ENCODE assay signal across 8 cellular contexts in the genomic region with DNA sequence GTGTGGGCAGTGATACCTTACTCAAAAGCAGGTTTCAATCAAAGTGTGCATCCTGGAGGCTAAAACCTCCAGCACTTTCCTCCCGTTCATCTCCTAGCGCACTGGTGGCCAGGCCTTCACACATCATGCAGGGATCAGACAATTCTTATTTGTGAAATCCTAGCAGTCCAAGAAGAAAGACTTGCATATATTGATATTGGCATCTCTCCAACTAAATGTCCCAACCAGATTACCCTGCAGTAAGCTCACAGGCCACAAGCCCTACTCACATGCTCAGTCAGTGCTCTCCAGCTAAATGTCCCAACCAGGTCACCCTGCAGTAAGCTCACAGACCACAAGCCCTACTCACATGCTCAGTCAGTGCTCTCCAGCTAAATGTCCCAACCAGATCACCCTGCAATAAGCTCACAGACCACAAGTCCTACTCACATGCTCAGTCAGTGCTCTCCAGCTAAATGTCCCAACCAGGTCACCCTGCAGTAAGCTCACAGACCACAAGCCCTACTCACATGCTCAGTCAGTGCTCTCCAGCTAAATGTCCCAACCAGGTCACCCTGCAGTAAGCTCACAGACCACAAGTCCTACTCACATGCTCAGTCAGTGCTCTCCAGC.
DNase-seq lines count a peak whose midpoint lies in the region; ATAC-seq, FAIRE-seq and TF ChIP-seq lines count a peak whose summit lies in the region.
"Not testable (repeated sequence)": the region's sequence is repeated elsewhere in the genome, so short reads cannot be mapped to it uniquely, and the experiment has no call there.

No MANE protein-coding gene starts in this region.

- H2BK20ac ChIP-seq in IMR-90 (ENCODE audit: low read depth, low read length): not testable (repeated sequence)

- not testable (repeated sequence) for H4K91ac ChIP-seq in IMR-90 (ENCODE audit: insufficient read depth, low read depth, low read length); mesenchymal stem cell (ENCODE audit: low read length)

- H3K27me3 ChIP-seq in CD8-positive, alpha-beta T cell (ENCODE audit: insufficient read depth, low read length); IMR-90 (ENCODE audit: control insufficient read depth, insufficient read depth, low read length); GM12878 (replicated peaks in 1 of 2; ENCODE audit: control insufficient read depth in 2 of 2, insufficient read depth in 2 of 2, low read length in 1 of 2); mesenchymal stem cell (ENCODE audit: control insufficient read depth in 1 of 2, insufficient read depth in 1 of 2, low read length in 2 of 2): not testable (repeated sequence)

- RAD21 ChIA-PET in GM12878 (lab: Charles Lee; ENCODE audit: unreplicated experiment): interaction anchor here (2.7 to 3.1 kb wide), 2 partner anchors 28 to 55 kb away, joined by 10 to 16 read pairs; no protein-coding TSS in a partner anchor

- H3K9ac ChIP-seq in IMR-90 (ENCODE audit: low read depth, low read length); GM12878 (ENCODE audit: control insufficient read depth, insufficient read depth, low read length); mesenchymal stem cell (ENCODE audit: low read length): not testable (repeated sequence)

- H3K36me3 Mint-ChIP-seq in CD8-positive, alpha-beta T cell: peaks cover 54% of the 10 kb centered on the region
- peaks cover 41% of the 10 kb centered on the region for H3K36me3 Mint-ChIP-seq in activated CD4-positive, alpha-beta memory T cell treated with anti-CD3 and anti-CD28 coated beads, Interleukin-2, amount 10 ng/mL, durations not matched to agents 7 days and 5 days (ENCODE audit: low read depth)
- peaks cover 57% of the 10 kb centered on the region for H3K36me3 Mint-ChIP-seq in stimulated activated naive CD8-positive, alpha-beta T cell treated with anti-CD3 and anti-CD28 coated beads, Interleukin-15, Interleukin-2, amounts not matched to agents 100 ng/mL and 50 ng/mL, for 24 hours (ENCODE audit: low read depth)

- TF ChIP-seq EP300 in GM12878 (IDR thresholded peaks at IDR 0.05; ENCODE audit: borderline replicate concordance in 1 of 2, control insufficient read depth in 1 of 2, low read depth in 2 of 2, low read length in 2 of 2): not testable (repeated sequence)

- H3K27ac ChIP-seq in CD8-positive, alpha-beta T cell (ENCODE audit: low read depth, low read length); IMR-90 (ENCODE audit: insufficient read depth, low read length); mesenchymal stem cell (ENCODE audit: low read length, poor library complexity, severe bottlenecking): not testable (repeated sequence)
- H3K27ac ChIP-seq in GM12878 (ENCODE audit: control insufficient read depth, insufficient read depth): peak overlapping the region; percentile 36; the same call in 1 of the 2 replicates

- not testable (repeated sequence) for H3K9me3 Mint-ChIP-seq in CD8-positive, alpha-beta T cell; activated CD4-positive, alpha-beta memory T cell treated with anti-CD3 and anti-CD28 coated beads, Interleukin-2, amount 10 ng/mL, durations not matched to agents 7 days and 5 days; stimulated activated naive CD8-positive, alpha-beta T cell treated with anti-CD3 and anti-CD28 coated beads, Interleukin-15, Interleukin-2, amounts not matched to agents 100 ng/mL and 50 ng/mL, for 24 hours

- H2AK5ac ChIP-seq in IMR-90 (ENCODE audit: low read depth, low read length); mesenchymal stem cell (ENCODE audit: low read length, severe bottlenecking): not testable (repeated sequence)

- not testable (repeated sequence) for H3K9me1 ChIP-seq in IMR-90 (ENCODE audit: insufficient read depth, low read length)

- H2AK9ac ChIP-seq in IMR-90 (replicated peaks; ENCODE audit: low read depth, low read length, poor library complexity): not testable (repeated sequence)

- not testable (repeated sequence) for ATAC-seq in CD8-positive, alpha-beta T cell; IMR-90 (ENCODE audit: low read depth); GM12878

- intact Hi-C loops in CD8-positive, alpha-beta T cell (cut with DNase I, micrococcal nuclease); IMR-90 (cut with micrococcal nuclease); GM12878 (cut with micrococcal nuclease; ENCODE audit: unreplicated experiment): not testable (repeated sequence)

- H3K4ac ChIP-seq in IMR-90 (ENCODE audit: low read depth, low read length); mesenchymal stem cell (ENCODE audit: low read depth in 1 of 2, low read length in 2 of 2): not testable (repeated sequence)

- H3K27ac Mint-ChIP-seq in CD8-positive, alpha-beta T cell: peak overlapping the region; percentile 3
- H3K27ac Mint-ChIP-seq in activated CD4-positive, alpha-beta memory T cell treated with anti-CD3 and anti-CD28 coated beads, Interleukin-2, amount 10 ng/mL, durations not matched to agents 7 days and 5 days: peak overlapping the region; percentile 50
- peak overlapping the region; percentile 38 for H3K27ac Mint-ChIP-seq in stimulated activated naive CD8-positive, alpha-beta T cell treated with anti-CD3 and anti-CD28 coated beads, Interleukin-15, Interleukin-2, amounts not matched to agents 100 ng/mL and 50 ng/mL, for 24 hours

- H2BK12ac ChIP-seq in mesenchymal stem cell (ENCODE audit: low read length in 2 of 2): not testable (repeated sequence)

- not testable (repeated sequence) for H3K79me2 ChIP-seq in GM12878 (ENCODE audit: control insufficient read depth, insufficient read depth, low read length)

- not testable (repeated sequence) for H3K4me2 ChIP-seq in IMR-90 (ENCODE audit: low read depth, low read length); GM12878 (ENCODE audit: control insufficient read depth, insufficient read depth); mesenchymal stem cell (ENCODE audit: low read length, poor library complexity, severe bottlenecking)

- H4K20me1 ChIP-seq in IMR-90 (ENCODE audit: insufficient read depth, low read length); GM12878 (ENCODE audit: control insufficient read depth, insufficient read depth): not testable (repeated sequence)

- H2BK5ac ChIP-seq in IMR-90 (ENCODE audit: low read depth, low read length, poor library complexity, severe bottlenecking); mesenchymal stem cell (ENCODE audit: low read depth, low read length, poor library complexity, severe bottlenecking): not testable (repeated sequence)

- not testable (repeated sequence) for H3K79me1 ChIP-seq in IMR-90 (ENCODE audit: low read depth in 1 of 2, low read length in 2 of 2); mesenchymal stem cell (replicated peaks; ENCODE audit: low read length, poor library complexity, severe bottlenecking)

- FAIRE-seq in GM12878 (lab: Jason Lieb, UNC): not testable (repeated sequence)

- in situ Hi-C loops in IMR-90 (cut with MboI; ENCODE audit: low sequenced_read_pairs); GM12878 (cut with MboI): not testable (repeated sequence)

- not testable (repeated sequence) for H3K4me1 ChIP-seq in CD8-positive, alpha-beta T cell (ENCODE audit: insufficient read depth, low read length); IMR-90 (ENCODE audit: control insufficient read depth, insufficient read depth, low read length); mesenchymal stem cell (ENCODE audit: control insufficient read depth, insufficient read depth, low read depth, low read length)
- peaks cover 30% of the 10 kb centered on the region for H3K4me1 ChIP-seq in GM12878 (ENCODE audit: control insufficient read depth, insufficient read depth, low read length)

- not testable (repeated sequence) for H2AFZ ChIP-seq in IMR-90 (replicated peaks; ENCODE audit: low read length, poor library complexity); GM12878 (ENCODE audit: control insufficient read depth, low read depth, low read length); mesenchymal stem cell (ENCODE audit: low read depth, low read length)

- H2BK15ac ChIP-seq in IMR-90 (ENCODE audit: low read depth, low read length); mesenchymal stem cell (ENCODE audit: low read depth, poor library complexity, severe bottlenecking): not testable (repeated sequence)

- not testable (repeated sequence) for H3K14ac ChIP-seq in IMR-90 (replicated peaks; ENCODE audit: low read depth, low read length); mesenchymal stem cell (ENCODE audit: low read length in 2 of 2)

- not testable (repeated sequence) for TF ChIP-seq POLR2A in IMR-90 (IDR thresholded peaks at IDR 0.05; ENCODE audit: low read depth, low read length); GM12878 (IDR thresholded peaks at IDR 0.05; ENCODE audit: low read depth, low read length)

- H2BK120ac ChIP-seq in IMR-90 (ENCODE audit: low read depth, low read length); mesenchymal stem cell (ENCODE audit: low read depth, low read length): not testable (repeated sequence)

- not testable (repeated sequence) for TF ChIP-seq RAD21 in IMR-90 (IDR thresholded peaks at IDR 0.05; ENCODE audit: low read length); GM12878 (IDR thresholded peaks at IDR 0.05; ENCODE audit: insufficient read depth, low read depth, low read length)

- POLR2A ChIA-PET in CD8-positive, alpha-beta T cell (lab: Charles Lee); IMR-90 (lab: Charles Lee; ENCODE audit: unreplicated experiment); activated CD4-positive, alpha-beta memory T cell treated with anti-CD3 and anti-CD28 coated beads, Interleukin-2, amount 10 ng/mL, durations not matched to agents 7 days and 5 days (lab: Charles Lee); GM12878 (lab: Charles Lee): not testable (repeated sequence)

- dilution Hi-C loops in IMR-90 (cut with HindIII; ENCODE audit: low sequenced_read_pairs, unreplicated experiment): not testable (repeated sequence)

- not testable (repeated sequence) for H3K18ac ChIP-seq in IMR-90 (ENCODE audit: low read depth, low read length)
- peak overlapping the region; percentile 56 to 63 for H3K18ac ChIP-seq in mesenchymal stem cell (ENCODE audit: low read depth in 1 of 2, low read length in 2 of 2)

- H3K27me3 Mint-ChIP-seq in CD8-positive, alpha-beta T cell (ENCODE audit: low read depth); activated CD4-positive, alpha-beta memory T cell treated with anti-CD3 and anti-CD28 coated beads, Interleukin-2, amount 10 ng/mL, durations not matched to agents 7 days and 5 days; stimulated activated naive CD8-positive, alpha-beta T cell treated with anti-CD3 and anti-CD28 coated beads, Interleukin-15, Interleukin-2, amounts not matched to agents 100 ng/mL and 50 ng/mL, for 24 hours: not testable (repeated sequence)

- H3K4me1 Mint-ChIP-seq in CD8-positive, alpha-beta T cell (ENCODE audit: low read depth): not testable (repeated sequence)
- H3K4me1 Mint-ChIP-seq in activated CD4-positive, alpha-beta memory T cell treated with anti-CD3 and anti-CD28 coated beads, Interleukin-2, amount 10 ng/mL, durations not matched to agents 7 days and 5 days: peaks cover 50% of the 10 kb centered on the region
- H3K4me1 Mint-ChIP-seq in stimulated activated naive CD8-positive, alpha-beta T cell treated with anti-CD3 and anti-CD28 coated beads, Interleukin-15, Interleukin-2, amounts not matched to agents 100 ng/mL and 50 ng/mL, for 24 hours (ENCODE audit: low read depth): peaks cover 32% of the 10 kb centered on the region

- H3K4me3 Mint-ChIP-seq in CD8-positive, alpha-beta T cell; activated CD4-positive, alpha-beta memory T cell treated with anti-CD3 and anti-CD28 coated beads, Interleukin-2, amount 10 ng/mL, durations not matched to agents 7 days and 5 days; stimulated activated naive CD8-positive, alpha-beta T cell treated with anti-CD3 and anti-CD28 coated beads, Interleukin-15, Interleukin-2, amounts not matched to agents 100 ng/mL and 50 ng/mL, for 24 hours: not testable (repeated sequence)

- not testable (repeated sequence) for H3K56ac ChIP-seq in IMR-90 (ENCODE audit: extremely low read depth, insufficient read depth, low read length)

- H3K4me3 ChIP-seq in CD8-positive, alpha-beta T cell (ENCODE audit: low read depth, low read length); IMR-90 (ENCODE audit: insufficient read depth, low read depth, low read length); GM12878; fibroblast of mammary gland (ENCODE audit: control insufficient read depth, low read depth, low read length); mesenchymal stem cell (ENCODE audit: insufficient read depth in 1 of 2, low read depth in 1 of 2, low read length in 2 of 2): not testable (repeated sequence)

- not testable (repeated sequence) for H3K9me3 ChIP-seq in CD8-positive, alpha-beta T cell (ENCODE audit: low read length); IMR-90 (ENCODE audit: control insufficient read depth, insufficient read depth, low read length); GM12878 (replicated peaks; ENCODE audit: control insufficient read depth, insufficient read depth, low read length); mesenchymal stem cell (ENCODE audit: control insufficient read depth, low read length)

- DNase-seq in CD8-positive, alpha-beta T cell; GM12878 (ENCODE audit: low read depth, low spot score): not testable (repeated sequence)
- DNase-seq in IMR-90: peak; percentile 62
- peak; percentile 43 for DNase-seq in OCI-M1 (lab: John Stamatoyannopoulos, UW)
- peak; percentile 17 for DNase-seq in activated CD4-positive, alpha-beta memory T cell treated with anti-CD3 and anti-CD28 coated beads, Interleukin-2, amount 10 ng/mL, durations not matched to agents 7 days and 5 days
- peak; percentile 79 for DNase-seq in fibroblast of mammary gland (ENCODE audit: low read depth)
- DNase-seq in mesenchymal stem cell: peak; percentile 80

- not testable (repeated sequence) for H4K8ac ChIP-seq in IMR-90 (ENCODE audit: low read depth in 2 of 2, low read length in 2 of 2); mesenchymal stem cell (ENCODE audit: low read length)

- WGBS in IMR-90 (ENCODE audit: extremely low coverage in 2 of 2, insufficient read length in 1 of 2), 2 experiments: no CpG with 5 or more reads among the region's 2 CpGs
- WGBS in GM12878 (ENCODE audit: insufficient coverage, insufficient replicate concordance, low lambda C conversion rate, missing lambda C conversion rate): 56% methylated on average over 2 of the region's 2 CpGs
- 90% methylated on average over 2 of the region's 2 CpGs for WGBS in mesenchymal stem cell

- not testable (repeated sequence) for H4K5ac ChIP-seq in IMR-90 (ENCODE audit: low read depth, low read length)

- not testable (repeated sequence) for H3K36me3 ChIP-seq in CD8-positive, alpha-beta T cell (ENCODE audit: insufficient read depth, low read length); IMR-90 (ENCODE audit: control insufficient read depth, insufficient read depth, low read length); GM12878 (ENCODE audit: control insufficient read depth in 2 of 2, insufficient read depth in 2 of 2, low read length in 1 of 2); mesenchymal stem cell (ENCODE audit: control insufficient read depth in 1 of 2, insufficient read depth in 2 of 2, low read depth in 1 of 2, low read length in 2 of 2)

- TF ChIP-seq CTCF in CD8-positive, alpha-beta T cell (IDR thresholded peaks at IDR 0.05); IMR-90 (conservative IDR thresholded peaks at IDR 0.05; ENCODE audit: low read depth, low read length); GM12878 (IDR thresholded peaks at IDR 0.05 in 2 of 3, conservative IDR thresholded peaks at IDR 0.05 in 1 of 3; ENCODE audit: control insufficient read depth in 2 of 3, extremely low read depth in 1 of 3, insufficient read depth in 1 of 3, low read depth in 3 of 3, low read length in 3 of 3); fibroblast of mammary gland (conservative IDR thresholded peaks at IDR 0.05; ENCODE audit: control insufficient read depth, insufficient read depth, low read depth, low read length): not testable (repeated sequence)

- SMC1A ChIA-PET in GM12878 (lab: Charles Lee; ENCODE audit: uncharacterized antibody, unreplicated experiment): interaction anchor here (1.0 kb wide), 1 partner anchor 63 kb away, joined by 3 read pairs; no protein-coding TSS in a partner anchor

- CTCF ChIA-PET in CD8-positive, alpha-beta T cell (lab: Charles Lee); activated CD4-positive, alpha-beta memory T cell treated with anti-CD3 and anti-CD28 coated beads, Interleukin-2, amount 10 ng/mL, durations not matched to agents 7 days and 5 days (lab: Charles Lee): not testable (repeated sequence)
- CTCF ChIA-PET in IMR-90 (lab: Yijun Ruan, JAX) (interaction anchor here (0.7 to 1.6 kb wide), 2 partner anchors 28 to 131 kb away, joined by 3 read pairs; no protein-coding TSS in a partner anchor), GM12878 (lab: Yijun Ruan, JAX) (interaction anchor here (0.9 to 1.4 kb wide), 3 partner anchors 9 to 135 kb away, joined by 3 to 5 read pairs (median 3); no protein-coding TSS in a partner anchor)

- not testable (repeated sequence) for H3K23ac ChIP-seq in IMR-90 (ENCODE audit: low read depth, low read length); mesenchymal stem cell (ENCODE audit: low read length in 2 of 2)

- BruUV-seq in IMR-90 (replicated peaks; lab: Mats Ljungman, UMichigan); GM12878 (replicated peaks; lab: Mats Ljungman, UMichigan): not testable (repeated sequence)
